ENCODE assay signal across 11 cellular contexts in the genomic region with DNA sequence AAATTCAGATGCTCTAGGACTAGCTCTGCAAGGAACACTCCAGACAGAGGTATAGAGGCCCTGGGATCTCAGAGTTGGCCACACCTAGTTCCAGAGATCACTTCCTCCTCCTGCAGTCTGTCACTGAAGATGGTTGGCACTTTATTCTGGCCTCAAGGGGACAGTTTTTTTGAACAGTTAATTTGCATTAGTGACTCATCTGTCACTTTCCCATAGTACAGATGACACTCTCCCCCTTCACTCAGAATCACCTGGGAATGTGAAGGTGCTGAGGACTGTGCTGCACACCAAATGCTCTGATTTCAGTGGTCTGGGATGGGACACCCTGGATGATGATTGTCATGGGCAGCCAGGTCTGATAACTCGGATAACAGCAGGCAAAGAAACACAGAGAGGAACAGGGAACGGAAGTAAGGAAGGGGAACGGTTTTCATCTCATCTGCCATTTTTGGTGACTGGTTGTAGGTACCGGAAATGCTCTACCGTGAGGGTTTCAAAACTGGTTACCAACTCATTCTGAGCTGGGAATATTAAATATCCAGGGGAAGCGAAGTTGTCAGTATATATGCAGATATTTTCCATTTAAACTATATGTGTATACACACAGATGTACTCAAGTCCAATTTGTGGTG.
DNase-seq lines count a peak whose midpoint lies in the region; ATAC-seq, FAIRE-seq and TF ChIP-seq lines count a peak whose summit lies in the region.
"Had no signal": no experiment of that assay in that cellular context is flagged by ENCODE, and none has a peak within 500 bp of the region (broad histone marks: within the 10 kb centered on the region; RNA-seq: fewer than 3 reads in every experiment).

No MANE protein-coding gene starts in this region.

- intact Hi-C loops in GM12878 (cut with micrococcal nuclease; ENCODE audit: unreplicated experiment), result loop anchor here (1.0 kb wide), 1 partner anchor 59 kb away; no protein-coding TSS in a partner anchor
- intact Hi-C loops in CD4-positive, alpha-beta memory T cell (cut with micrococcal nuclease), result no loop called here

- no peaks in the 10 kb centered on the region for H3K36me3 ChIP-seq in GM12878 (ENCODE audit: control insufficient read depth in 2 of 2, insufficient read depth in 2 of 2, low read length in 1 of 2)
- peaks cover 8% of the 10 kb centered on the region for H3K36me3 ChIP-seq in CD4-positive, alpha-beta memory T cell (ENCODE audit: insufficient read depth, low read length)

- RAD21 ChIA-PET in GM12878 (lab: Charles Lee; ENCODE audit: unreplicated experiment), result interaction anchor here (1.1 kb wide), 1 partner anchor 8 kb away, joined by 6 read pairs; no protein-coding TSS in a partner anchor

- no peaks in the 10 kb centered on the region for H3K27me3 Mint-ChIP-seq in CD4-positive, alpha-beta memory T cell
- H3K27me3 Mint-ChIP-seq: activated CD4-positive, alpha-beta memory T cell treated with anti-CD3 and anti-CD28 coated beads, Interleukin-2, amount 10 ng/mL, durations not matched to agents 7 days and 5 days had no signal

- WGBS in GM12878 (ENCODE audit: insufficient coverage, insufficient replicate concordance, low lambda C conversion rate, missing lambda C conversion rate), result 0% methylated on average over 6 of the region's 6 CpGs

- H3K27ac Mint-ChIP-seq in CD4-positive, alpha-beta memory T cell, result peak overlapping the region in 3 of 7 donors; percentile 45 to 63 (median 53)
- H3K27ac Mint-ChIP-seq: activated CD4-positive, alpha-beta memory T cell treated with anti-CD3 and anti-CD28 coated beads, Interleukin-2, amount 10 ng/mL, durations not matched to agents 7 days and 5 days had no signal

- H3K36me3 Mint-ChIP-seq in CD4-positive, alpha-beta memory T cell, result peaks cover 63 to 77% of the 10 kb centered on the region in 2 donors

- peaks cover 19% of the 10 kb centered on the region for H3K4me1 ChIP-seq in GM12878 (ENCODE audit: control insufficient read depth, insufficient read depth, low read length)
- H3K4me1 ChIP-seq in CD4-positive, alpha-beta memory T cell (ENCODE audit: insufficient read depth, low read length), result no peaks in the 10 kb centered on the region

- POLR2A ChIA-PET in GM12878 (lab: Charles Lee), result no interaction called here
- POLR2A ChIA-PET in CD4-positive, alpha-beta memory T cell (lab: Charles Lee; ENCODE audit: partially characterized antibody), result no interaction called here

- H3K9ac ChIP-seq in GM12878 (ENCODE audit: control insufficient read depth, insufficient read depth, low read length), result no peak overlapping the region

- DNase-seq in GM12878 (ENCODE audit: low read depth, low spot score), result peak; percentile 80
- DNase-seq in NCI-H2029 treated with DMSO at 0.1 percent for 48 hours (lab: John Stamatoyannopoulos, UW), result no peak
- no peak for DNase-seq in NCI-H1694 treated with DMSO at 0.1 percent for 48 hours (lab: John Stamatoyannopoulos, UW)
- DNase-seq in NCI-H187 (lab: John Stamatoyannopoulos, UW), result no peak
- no peak for DNase-seq in CD4-positive, alpha-beta memory T cell
- DNase-seq: activated CD4-positive, alpha-beta memory T cell treated with anti-CD3 and anti-CD28 coated beads, Interleukin-2, amount 10 ng/mL, durations not matched to agents 7 days and 5 days; effector CD8-positive, alpha-beta T cell had no signal

- no peak for TF ChIP-seq CTCF in GM12878 (IDR thresholded peaks at IDR 0.05 in 2 of 3, conservative IDR thresholded peaks at IDR 0.05 in 1 of 3; ENCODE audit: control insufficient read depth in 2 of 3, extremely low read depth in 1 of 3, insufficient read depth in 1 of 3, low read depth in 3 of 3, low read length in 3 of 3)

- FAIRE-seq in GM12878 (lab: Jason Lieb, UNC), result peak; percentile 93

- peak; percentile 94 for ATAC-seq in GM18505 (IDR thresholded peaks at IDR 0.05; ENCODE audit: unreplicated experiment)
- ATAC-seq in GM21360 (IDR thresholded peaks at IDR 0.05; ENCODE audit: unreplicated experiment), result peak; percentile 97
- peak; percentile 91 for ATAC-seq in HG03159 (IDR thresholded peaks at IDR 0.05; ENCODE audit: unreplicated experiment)
- peak; percentile 91 for ATAC-seq in GM12878

- CTCF ChIA-PET in GM12878 (lab: Yijun Ruan, JAX), result no interaction called here
- CTCF ChIA-PET in CD4-positive, alpha-beta memory T cell (lab: Charles Lee; ENCODE audit: partially characterized antibody), result no interaction called here

- H3K4me3 Mint-ChIP-seq in CD4-positive, alpha-beta memory T cell, result peak overlapping the region in 3 of 8 donors; percentile 42 to 59 (median 54)
- H3K4me3 Mint-ChIP-seq: activated CD4-positive, alpha-beta memory T cell treated with anti-CD3 and anti-CD28 coated beads, Interleukin-2, amount 10 ng/mL, durations not matched to agents 7 days and 5 days had no signal

- peak overlapping the region; percentile 54 for H3K27ac ChIP-seq in GM12878 (ENCODE audit: control insufficient read depth, insufficient read depth)
- H3K27ac ChIP-seq in CD4-positive, alpha-beta memory T cell (ENCODE audit: low read depth, low read length), result no peak overlapping the region

- H3K79me2 ChIP-seq in GM12878 (ENCODE audit: control insufficient read depth, insufficient read depth, low read length), result no peaks in the 10 kb centered on the region

- no peak overlapping the region for H3K4me3 ChIP-seq in GM12878
- H3K4me3 ChIP-seq in CD4-positive, alpha-beta memory T cell (ENCODE audit: low read length in 2 of 2), result no peak overlapping the region
- H3K4me3 ChIP-seq: lung had no signal

- no peaks in the 10 kb centered on the region for H3K9me3 Mint-ChIP-seq in CD4-positive, alpha-beta memory T cell
- H3K9me3 Mint-ChIP-seq: activated CD4-positive, alpha-beta memory T cell treated with anti-CD3 and anti-CD28 coated beads, Interleukin-2, amount 10 ng/mL, durations not matched to agents 7 days and 5 days had no signal

- TF ChIP-seq RAD21 in GM12878 (IDR thresholded peaks at IDR 0.05; ENCODE audit: insufficient read depth, low read depth, low read length), result no peak

- TF ChIP-seq EP300 in GM12878 (IDR thresholded peaks at IDR 0.05; ENCODE audit: borderline replicate concordance in 1 of 2, control insufficient read depth in 1 of 2, low read depth in 2 of 2, low read length in 2 of 2), result no peak; a peak in 1 of 4 replicates

- in situ Hi-C loops in GM12878 (cut with MboI), result no loop called here

- BruUV-seq in GM12878 (replicated peaks; lab: Mats Ljungman, UMichigan), result no TSS peak

- no peaks in the 10 kb centered on the region for H3K27me3 ChIP-seq in GM12878 (replicated peaks in 1 of 2; ENCODE audit: control insufficient read depth in 2 of 2, insufficient read depth in 2 of 2, low read length in 1 of 2)
- no peaks in the 10 kb centered on the region for H3K27me3 ChIP-seq in CD4-positive, alpha-beta memory T cell (ENCODE audit: insufficient read depth, low read length)

- H2AFZ ChIP-seq in GM12878 (ENCODE audit: control insufficient read depth, low read depth, low read length), result peak overlapping the region; percentile 89

- H3K4me2 ChIP-seq in GM12878 (ENCODE audit: control insufficient read depth, insufficient read depth), result peak overlapping the region; percentile 58

- H4K20me1 ChIP-seq in GM12878 (ENCODE audit: control insufficient read depth, insufficient read depth), result no peaks in the 10 kb centered on the region

- SMC1A ChIA-PET in GM12878 (lab: Charles Lee; ENCODE audit: uncharacterized antibody, unreplicated experiment), result interaction anchor here (0.6 to 1.3 kb wide), 2 partner anchors 59 to 1046 kb away, joined by 3 to 6 read pairs; no protein-coding TSS in a partner anchor

- H3K4me1 Mint-ChIP-seq in CD4-positive, alpha-beta memory T cell, result peaks cover 4 to 26% (median 10%) of the 10 kb centered on the region in 4 donors

- no peaks in the 10 kb centered on the region for H3K9me3 ChIP-seq in GM12878 (replicated peaks; ENCODE audit: control insufficient read depth, insufficient read depth, low read length)
- H3K9me3 ChIP-seq in CD4-positive, alpha-beta memory T cell (ENCODE audit: control insufficient read depth in 1 of 2, low read length in 2 of 2), result no peaks in the 10 kb centered on the region

- TF ChIP-seq POLR2A in GM18505 (IDR thresholded peaks at IDR 0.05; ENCODE audit: borderline replicate concordance, extremely low read depth, insufficient read depth, insufficient read length), result no peak
- no peak for TF ChIP-seq POLR2A in GM12878 (IDR thresholded peaks at IDR 0.05; ENCODE audit: low read depth, low read length)

TF ChIP-seq in GM12878, 131 proteins besides CTCF, POLR2A, EP300 and RAD21 (continues in another document):
- TF ChIP-seq POU2F2 (IDR thresholded peaks at IDR 0.05; ENCODE audit: borderline replicate concordance, low read depth, low read length) (peak; percentile 95), SPI1 (IDR thresholded peaks at IDR 0.05; ENCODE audit: borderline replicate concordance, insufficient read depth, low read depth, low read length) (peak; percentile 70; the same call in 1 of the 2 replicates), ETV6 (conservative IDR thresholded peaks at IDR 0.05 in 1 of 2, IDR thresholded peaks at IDR 0.05 in 1 of 2; ENCODE audit: borderline replicate concordance in 1 of 2, low read depth in 1 of 2) (0 out of 4 replicates have a peak, but pooled peaks of 1 of the 2 experiments have one; percentile 22), BHLHE40 (IDR thresholded peaks at IDR 0.05; ENCODE audit: borderline replicate concordance in 1 of 2, low read depth in 2 of 2, low read length in 1 of 2) (0 out of 4 replicates have a peak, but pooled peaks of 1 of the 2 experiments have one; percentile 4), NBN (IDR thresholded peaks at IDR 0.05) (peak; percentile 57; the same call in 1 of the 2 replicates), GABPA (IDR thresholded peaks at IDR 0.05; ENCODE audit: low read depth) (no peak), SRF (IDR thresholded peaks at IDR 0.05; ENCODE audit: low read depth in 2 of 2, low read length in 2 of 2) (0 out of 4 replicates have a peak, but pooled peaks of 1 of the 2 experiments have one; percentile 32), IRF4 (IDR thresholded peaks at IDR 0.05; ENCODE audit: low read depth, low read length) (peak; percentile 44; the same call in 1 of the 2 replicates), ESRRA (IDR thresholded peaks at IDR 0.05; ENCODE audit: low read length) (no peak), PML (IDR thresholded peaks at IDR 0.05; ENCODE audit: low read length) (no peak; the same call in 1 of the 2 replicates)
- TF ChIP-seq, protein P1, sequence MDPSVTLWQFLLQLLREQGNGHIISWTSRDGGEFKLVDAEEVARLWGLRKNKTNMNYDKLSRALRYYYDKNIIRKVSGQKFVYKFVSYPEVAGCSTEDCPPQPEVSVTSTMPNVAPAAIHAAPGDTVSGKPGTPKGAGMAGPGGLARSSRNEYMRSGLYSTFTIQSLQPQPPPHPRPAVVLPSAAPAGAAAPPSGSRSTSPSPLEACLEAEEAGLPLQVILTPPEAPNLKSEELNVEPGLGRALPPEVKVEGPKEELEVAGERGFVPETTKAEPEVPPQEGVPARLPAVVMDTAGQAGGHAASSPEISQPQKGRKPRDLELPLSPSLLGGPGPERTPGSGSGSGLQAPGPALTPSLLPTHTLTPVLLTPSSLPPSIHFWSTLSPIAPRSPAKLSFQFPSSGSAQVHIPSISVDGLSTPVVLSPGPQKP (IDR thresholded peaks at IDR 0.05; ENCODE audit: low read depth, low read length), result peak; percentile 77
